ENCODE assay signal across 1 cellular context in the genomic region with DNA sequence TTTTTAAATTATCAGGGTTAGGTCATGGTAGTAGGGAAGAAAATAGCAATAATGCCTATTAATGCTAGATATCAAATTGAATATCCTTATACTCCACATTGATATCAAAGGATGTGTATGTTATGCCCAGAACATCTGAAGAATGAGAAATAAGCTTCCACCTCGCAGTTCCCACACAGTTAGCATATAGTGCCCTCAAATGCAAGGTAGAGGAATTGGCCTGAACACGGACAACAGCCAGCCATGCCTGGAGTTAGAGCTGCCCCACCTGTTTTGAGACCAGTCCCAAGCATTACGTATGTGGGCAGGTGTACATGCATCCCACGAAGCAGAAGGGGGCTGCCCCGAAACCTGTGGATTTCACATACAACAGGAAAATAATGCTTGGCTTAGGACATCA.
TF ChIP-seq lines count a peak whose summit lies in the region.

No MANE protein-coding gene starts in this region.

TF ChIP-seq in GM23338, 12 proteins besides CTCF, POLR2A, EP300 and RAD21 (continued from another document):
- TF ChIP-seq, protein P1, sequence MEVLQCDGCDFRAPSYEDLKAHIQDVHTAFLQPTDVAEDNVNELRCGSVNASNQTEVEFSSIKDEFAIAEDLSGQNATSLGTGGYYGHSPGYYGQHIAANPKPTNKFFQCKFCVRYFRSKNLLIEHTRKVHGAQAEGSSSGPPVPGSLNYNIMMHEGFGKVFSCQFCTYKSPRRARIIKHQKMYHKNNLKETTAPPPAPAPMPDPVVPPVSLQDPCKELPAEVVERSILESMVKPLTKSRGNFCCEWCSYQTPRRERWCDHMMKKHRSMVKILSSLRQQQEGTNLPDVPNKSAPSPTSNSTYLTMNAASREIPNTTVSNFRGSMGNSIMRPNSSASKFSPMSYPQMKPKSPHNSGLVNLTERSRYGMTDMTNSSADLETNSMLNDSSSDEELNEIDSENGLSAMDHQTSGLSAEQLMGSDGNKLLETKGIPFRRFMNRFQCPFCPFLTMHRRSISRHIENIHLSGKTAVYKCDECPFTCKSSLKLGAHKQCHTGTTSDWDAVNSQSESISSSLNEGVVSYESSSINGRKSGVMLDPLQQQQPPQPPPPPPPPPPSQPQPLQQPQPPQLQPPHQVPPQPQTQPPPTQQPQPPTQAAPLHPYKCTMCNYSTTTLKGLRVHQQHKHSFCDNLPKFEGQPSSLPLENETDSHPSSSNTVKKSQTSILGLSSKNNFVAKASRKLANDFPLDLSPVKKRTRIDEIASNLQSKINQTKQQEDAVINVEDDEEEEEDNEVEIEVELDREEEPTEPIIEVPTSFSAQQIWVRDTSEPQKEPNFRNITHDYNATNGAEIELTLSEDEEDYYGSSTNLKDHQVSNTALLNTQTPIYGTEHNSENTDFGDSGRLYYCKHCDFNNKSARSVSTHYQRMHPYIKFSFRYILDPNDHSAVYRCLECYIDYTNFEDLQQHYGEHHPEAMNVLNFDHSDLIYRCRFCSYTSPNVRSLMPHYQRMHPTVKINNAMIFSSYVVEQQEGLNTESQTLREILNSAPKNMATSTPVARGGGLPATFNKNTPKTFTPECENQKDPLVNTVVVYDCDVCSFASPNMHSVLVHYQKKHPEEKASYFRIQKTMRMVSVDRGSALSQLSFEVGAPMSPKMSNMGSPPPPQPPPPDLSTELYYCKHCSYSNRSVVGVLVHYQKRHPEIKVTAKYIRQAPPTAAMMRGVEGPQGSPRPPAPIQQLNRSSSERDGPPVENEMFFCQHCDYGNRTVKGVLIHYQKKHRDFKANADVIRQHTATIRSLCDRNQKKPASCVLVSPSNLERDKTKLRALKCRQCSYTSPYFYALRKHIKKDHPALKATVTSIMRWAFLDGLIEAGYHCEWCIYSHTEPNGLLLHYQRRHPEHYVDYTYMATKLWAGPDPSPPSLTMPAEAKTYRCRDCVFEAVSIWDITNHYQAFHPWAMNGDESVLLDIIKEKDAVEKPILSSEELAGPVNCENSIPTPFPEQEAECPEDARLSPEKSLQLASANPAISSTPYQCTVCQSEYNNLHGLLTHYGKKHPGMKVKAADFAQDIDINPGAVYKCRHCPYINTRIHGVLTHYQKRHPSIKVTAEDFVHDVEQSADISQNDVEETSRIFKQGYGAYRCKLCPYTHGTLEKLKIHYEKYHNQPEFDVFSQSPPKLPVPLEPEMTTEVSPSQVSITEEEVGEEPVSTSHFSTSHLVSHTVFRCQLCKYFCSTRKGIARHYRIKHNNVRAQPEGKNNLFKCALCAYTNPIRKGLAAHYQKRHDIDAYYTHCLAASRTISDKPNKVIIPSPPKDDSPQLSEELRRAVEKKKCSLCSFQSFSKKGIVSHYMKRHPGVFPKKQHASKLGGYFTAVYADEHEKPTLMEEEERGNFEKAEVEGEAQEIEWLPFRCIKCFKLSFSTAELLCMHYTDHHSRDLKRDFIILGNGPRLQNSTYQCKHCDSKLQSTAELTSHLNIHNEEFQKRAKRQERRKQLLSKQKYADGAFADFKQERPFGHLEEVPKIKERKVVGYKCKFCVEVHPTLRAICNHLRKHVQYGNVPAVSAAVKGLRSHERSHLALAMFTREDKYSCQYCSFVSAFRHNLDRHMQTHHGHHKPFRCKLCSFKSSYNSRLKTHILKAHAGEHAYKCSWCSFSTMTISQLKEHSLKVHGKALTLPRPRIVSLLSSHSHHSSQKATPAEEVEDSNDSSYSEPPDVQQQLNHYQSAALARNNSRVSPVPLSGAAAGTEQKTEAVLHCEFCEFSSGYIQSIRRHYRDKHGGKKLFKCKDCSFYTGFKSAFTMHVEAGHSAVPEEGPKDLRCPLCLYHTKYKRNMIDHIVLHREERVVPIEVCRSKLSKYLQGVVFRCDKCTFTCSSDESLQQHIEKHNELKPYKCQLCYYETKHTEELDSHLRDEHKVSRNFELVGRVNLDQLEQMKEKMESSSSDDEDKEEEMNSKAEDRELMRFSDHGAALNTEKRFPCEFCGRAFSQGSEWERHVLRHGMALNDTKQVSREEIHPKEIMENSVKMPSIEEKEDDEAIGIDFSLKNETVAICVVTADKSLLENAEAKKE (CRISPR knock-in tag; IDR thresholded peaks at IDR 0.05), result no peak
- TF ChIP-seq POLR2AphosphoS5 (IDR thresholded peaks at IDR 0.05; ENCODE audit: low read depth) (no peak), NANOG (IDR thresholded peaks at IDR 0.05; ENCODE audit: borderline replicate concordance) (no peak), CREB1 (CRISPR knock-in tag; IDR thresholded peaks at IDR 0.05; ENCODE audit: low read depth) (no peak), STAT1 (IDR thresholded peaks at IDR 0.05; ENCODE audit: unreplicated experiment) (no peak), ZNF331 (CRISPR knock-in tag; IDR thresholded peaks at IDR 0.05; ENCODE audit: low read depth) (no peak), EZH2phosphoT487 (IDR thresholded peaks at IDR 0.05; ENCODE audit: unreplicated experiment) (no peak)
